ENCODE assay signal across 14 cellular contexts in the genomic region with DNA sequence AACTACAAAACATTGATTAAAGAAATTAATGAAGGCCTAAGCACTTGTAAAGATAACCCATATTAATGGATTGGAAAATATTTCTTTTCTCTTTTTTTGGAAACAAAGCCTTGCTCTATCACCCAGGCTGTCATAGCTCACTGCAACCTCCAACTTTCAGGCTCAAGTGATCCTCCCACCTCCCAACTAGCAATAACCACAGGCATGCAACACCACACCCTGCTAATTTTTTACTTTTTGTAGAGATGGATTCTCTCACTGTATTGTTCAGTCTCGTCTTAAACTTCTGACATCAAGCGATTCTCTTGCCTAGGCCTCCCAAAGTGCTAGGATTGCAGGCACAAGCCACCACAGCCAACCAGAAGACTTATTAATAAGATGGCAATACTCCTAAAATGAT.
"Had no signal": no experiment of that assay in that cellular context is flagged by ENCODE, and none has a peak within 500 bp of the region (broad histone marks: within the 10 kb centered on the region; RNA-seq: fewer than 3 reads in every experiment).

No MANE protein-coding gene starts in this region.

- H3K9me3 ChIP-seq: breast epithelium, pancreas, spleen had no signal

- H3K27me3 ChIP-seq: breast epithelium, foreskin keratinocyte, neural progenitor cell, pancreas, spleen had no signal

- H3K4me3 Mint-ChIP-seq: activated naive CD8-positive, alpha-beta T cell treated with anti-CD3 and anti-CD28 coated beads, Interleukin-2, amount 10 ng/mL, durations not matched to agents 7 days and 5 days; mesothelial cell of epicardium; neural progenitor cell; stimulated activated effector memory CD8-positive, alpha-beta T cell treated with anti-CD3 and anti-CD28 coated beads, Interleukin-12 subunit alpha, Interleukin-12 subunit beta, amount 100 ng/mL, for 72 hours had no signal

- H3K27ac ChIP-seq: breast epithelium, foreskin keratinocyte, neural progenitor cell, pancreas, spleen had no signal

- H3K27ac Mint-ChIP-seq: activated naive CD8-positive, alpha-beta T cell treated with anti-CD3 and anti-CD28 coated beads, Interleukin-2, amount 10 ng/mL, durations not matched to agents 7 days and 5 days; mesothelial cell of epicardium; neural progenitor cell; stimulated activated effector memory CD8-positive, alpha-beta T cell treated with anti-CD3 and anti-CD28 coated beads, Interleukin-12 subunit alpha, Interleukin-12 subunit beta, amount 100 ng/mL, for 72 hours had no signal

- H3K4me1 Mint-ChIP-seq: activated naive CD8-positive, alpha-beta T cell treated with anti-CD3 and anti-CD28 coated beads, Interleukin-2, amount 10 ng/mL, durations not matched to agents 7 days and 5 days; mesothelial cell of epicardium; stimulated activated effector memory CD8-positive, alpha-beta T cell treated with anti-CD3 and anti-CD28 coated beads, Interleukin-12 subunit alpha, Interleukin-12 subunit beta, amount 100 ng/mL, for 72 hours had no signal

- H3K4me2 ChIP-seq: neural progenitor cell had no signal

- H3K36me3 ChIP-seq: breast epithelium, neural progenitor cell, pancreas, spleen had no signal

- H3K9me3 Mint-ChIP-seq: activated naive CD8-positive, alpha-beta T cell treated with anti-CD3 and anti-CD28 coated beads, Interleukin-2, amount 10 ng/mL, durations not matched to agents 7 days and 5 days; mesothelial cell of epicardium; stimulated activated effector memory CD8-positive, alpha-beta T cell treated with anti-CD3 and anti-CD28 coated beads, Interleukin-12 subunit alpha, Interleukin-12 subunit beta, amount 100 ng/mL, for 72 hours had no signal

- H2AFZ ChIP-seq: neural progenitor cell had no signal

- H3K36me3 Mint-ChIP-seq: activated naive CD8-positive, alpha-beta T cell treated with anti-CD3 and anti-CD28 coated beads, Interleukin-2, amount 10 ng/mL, durations not matched to agents 7 days and 5 days; mesothelial cell of epicardium; neural progenitor cell; stimulated activated effector memory CD8-positive, alpha-beta T cell treated with anti-CD3 and anti-CD28 coated beads, Interleukin-12 subunit alpha, Interleukin-12 subunit beta, amount 100 ng/mL, for 72 hours had no signal

- H3K9ac ChIP-seq: neural progenitor cell had no signal

- DNase-seq: activated CD4-positive, alpha-beta T cell treated with anti-CD3 and anti-CD28 coated beads, Interleukin-2, amount 50 U/mL, for 1 hour; activated naive CD4-positive, alpha-beta T cell; activated naive CD8-positive, alpha-beta T cell treated with anti-CD3 and anti-CD28 coated beads, Interleukin-2, amount 10 ng/mL, durations not matched to agents 7 days and 5 days; anterior cingulate cortex; foreskin keratinocyte; pancreas; spleen; stimulated activated CD4-positive, alpha-beta T cell treated with anti-CD3 and anti-CD28 coated beads, Interleukin-2, amount 100 ng/mL, for 24 hours; T-helper 9 cell had no signal

- H3K4me1 ChIP-seq: breast epithelium, neural progenitor cell, pancreas, spleen had no signal

- H3K4me3 ChIP-seq: breast epithelium, neural progenitor cell, pancreas, spleen had no signal

- ATAC-seq: foreskin keratinocyte; pancreas; sciatic nerve; stimulated activated effector memory CD8-positive, alpha-beta T cell treated with anti-CD3 and anti-CD28 coated beads, Interleukin-12 subunit alpha, Interleukin-12 subunit beta, amount 100 ng/mL, for 72 hours had no signal
